8 cellular contexts compared by ENCODE assay signal in the genomic region with DNA sequence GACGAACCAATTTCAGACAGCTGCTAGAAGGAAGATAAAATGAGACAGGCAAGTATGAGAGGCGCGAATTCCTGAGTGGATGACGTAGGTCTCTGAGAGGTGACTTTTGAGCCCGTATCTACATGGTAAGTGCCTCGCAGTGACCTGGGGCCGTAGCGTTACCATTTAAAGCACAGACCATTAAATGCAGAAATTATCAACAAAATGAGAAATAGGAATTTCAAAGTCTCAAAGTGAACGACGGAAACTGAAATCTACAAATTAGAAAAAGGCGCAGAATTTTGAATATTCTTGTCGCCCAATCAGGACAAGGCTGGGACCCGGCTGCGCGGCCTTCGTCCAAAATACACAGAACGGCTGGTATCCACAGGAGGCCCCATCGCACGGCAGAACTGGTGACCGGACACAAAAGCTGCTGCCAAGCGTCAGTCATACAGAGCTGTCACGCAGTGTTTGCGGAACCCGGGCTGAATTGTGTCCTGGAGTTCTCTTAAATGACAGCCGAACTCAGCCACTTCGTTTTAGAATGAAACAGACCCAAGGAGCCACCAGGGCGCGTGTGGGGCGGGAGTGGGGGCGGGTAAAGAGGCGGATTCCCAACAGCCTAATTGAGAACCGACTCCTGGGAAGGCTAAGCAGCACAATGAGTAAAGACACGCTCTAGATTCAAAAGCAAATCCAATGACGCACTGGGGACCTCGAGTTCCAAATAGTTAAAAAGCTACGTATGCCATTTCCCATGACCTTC. TPM values are rescaled to one million over a fixed set of nuclear protein-coding genes. Genes with fewer than 3 reads are reported as not detected.
DNase-seq lines count a peak whose midpoint lies in the region; ATAC-seq and TF ChIP-seq lines count a peak whose summit lies in the region.

No MANE protein-coding gene starts in this region.

- H3K27me3 ChIP-seq in ascending aorta (no peaks in the 10 kb centered on the region), right atrium auricular region (no peaks in the 10 kb centered on the region), psoas muscle (ENCODE audit: insufficient read depth in 3 of 3, low read length in 2 of 3) (no peaks in the 10 kb centered on the region), aorta (ENCODE audit: control insufficient read depth in 1 of 2, insufficient read depth in 2 of 2, low read length in 1 of 2) (peaks cover 0 to 2% of the 10 kb centered on the region in 2 donors)

- POLR2A ChIA-PET in GM10248 (lab: Yijun Ruan, JAX): interaction anchor here (0.6 to 3.4 kb wide), 12 partner anchors 8 to 1824 kb away, joined by 3 to 29 read pairs (median 6); partner anchors contain the start of genes BOLA1 and OTUD7B

- intact Hi-C loops in ascending aorta (cut with DNase I) (loop anchor here (1.0 kb wide), 1 partner anchor 51 kb away; the partner anchor contains the start of gene MTMR11), psoas muscle (cut with DNase I) (loop anchor here in 1 of 2 donors (10.0 kb wide), 1 partner anchor 169 kb away; no protein-coding TSS in a partner anchor), aorta (cut with DNase I) (no loop called here)

- CTCF ChIA-PET in GM10248 (lab: Yijun Ruan, JAX): interaction anchor here (1.0 to 3.7 kb wide), 4 partner anchors 183 to 302 kb away, joined by 3 to 18 read pairs (median 10); no protein-coding TSS in a partner anchor

- peaks cover 7 to 17% of the 10 kb centered on the region in 2 donors for H3K4me1 ChIP-seq in ascending aorta
- H3K4me1 ChIP-seq in right atrium auricular region: peaks cover 0 to 19% of the 10 kb centered on the region in 2 donors
- peaks cover 19% of the 10 kb centered on the region for H3K4me1 ChIP-seq in psoas muscle
- H3K4me1 ChIP-seq in aorta (ENCODE audit: control insufficient read depth in 1 of 2, insufficient read depth in 2 of 2, low read length in 2 of 2): peaks cover 0 to 4% of the 10 kb centered on the region in 2 donors

- peak; percentile 43 to 64 (median 53) for ATAC-seq in psoas muscle
- peak; percentile 81 for ATAC-seq in aorta (ENCODE audit: low FRiP score)
- ATAC-seq in HG02610 (IDR thresholded peaks at IDR 0.05; ENCODE audit: unreplicated experiment): no peak

- peak; percentile 56 for DNase-seq in GM10248 (ENCODE audit: extremely low spot score)
- DNase-seq in NCI-H1694 (lab: John Stamatoyannopoulos, UW): peak; percentile 75
- peak in 4 of 5 donors; percentile 48 to 87 (median 58) for DNase-seq in T-helper 1 cell
- DNase-seq in ascending aorta (ENCODE audit: low spot score in 2 of 2): peak; percentile 76 to 96
- peak; percentile 96 for DNase-seq in right atrium auricular region (ENCODE audit: low spot score)
- peak; percentile 88 to 94 for DNase-seq in psoas muscle
- peak; percentile 95 to 96 for DNase-seq in aorta

- H3K4me3 ChIP-seq in ascending aorta (peak overlapping the region; percentile 77 to 81), right atrium auricular region (peak overlapping the region; percentile 66 to 78), psoas muscle (peak overlapping the region; percentile 79), aorta (ENCODE audit: low read length in 2 of 2) (peak overlapping the region; percentile 62 to 89)

- no peaks in the 10 kb centered on the region for H3K36me3 ChIP-seq in ascending aorta
- no peaks in the 10 kb centered on the region for H3K36me3 ChIP-seq in right atrium auricular region
- no peaks in the 10 kb centered on the region for H3K36me3 ChIP-seq in psoas muscle (ENCODE audit: insufficient read depth in 1 of 2, low read depth in 1 of 2)
- no peaks in the 10 kb centered on the region for H3K36me3 ChIP-seq in aorta (ENCODE audit: control insufficient read depth in 1 of 2, insufficient read depth in 2 of 2, low read length in 1 of 2)

- no peaks in the 10 kb centered on the region for H3K9me3 ChIP-seq in ascending aorta
- H3K9me3 ChIP-seq in right atrium auricular region: no peaks in the 10 kb centered on the region
- no peaks in the 10 kb centered on the region for H3K9me3 ChIP-seq in psoas muscle
- H3K9me3 ChIP-seq in aorta (ENCODE audit: control insufficient read depth, low read length): no peaks in the 10 kb centered on the region

- 0 to 1% (median 0%) methylated on average over 36 of the region's 36 CpGs for WGBS in psoas muscle, 3 donors
- WGBS in aorta, 2 donors: 0% methylated on average over 36 of the region's 36 CpGs

- H3K27ac ChIP-seq in ascending aorta (peak overlapping the region; percentile 94 to 100), right atrium auricular region (peak overlapping the region; percentile 95 to 99), psoas muscle (peak overlapping the region; percentile 98), aorta (ENCODE audit: low read depth in 1 of 2, low read length in 2 of 2) (peak overlapping the region; percentile 5 to 96)

- TF ChIP-seq CTCF in GM10248 (IDR thresholded peaks at IDR 0.05; ENCODE audit: control extremely low read depth, extremely low read depth, low read depth, missing control alignments) (no peak), ascending aorta (IDR thresholded peaks at IDR 0.05) (peak in 1 of 3 experiments; percentile 13), right atrium auricular region (IDR thresholded peaks at IDR 0.05) (no peak), psoas muscle (IDR thresholded peaks at IDR 0.05) (no peak)

RNA-seq across cellular contexts. Expression of gene BOLA1, which starts 13.8 kb away (rescaled TPM):
- total RNA-seq in ascending aorta (36.7 TPM), right atrium auricular region (10 to 100 TPM; 26.3 to 28.0 TPM), psoas muscle (10 to 100 TPM; 13.9 to 18.1 (median 15.8) TPM), aorta (10 to 100 TPM in 1 of 2 donors, 1 to 10 TPM in 1; 8.7 to 14.0 TPM)
- polyA plus RNA-seq in psoas muscle (10 to 100 TPM; 24.0 to 45.3 (median 32.1) TPM), aorta (10 to 100 TPM; 22.3 to 26.6 TPM)

RNA-seq across cellular contexts. Expression of gene SV2A, which starts 32.1 kb away (rescaled TPM):
- 5.9 TPM for total RNA-seq in ascending aorta
- total RNA-seq in right atrium auricular region: 1 to 10 TPM; 1.0 to 6.3 TPM
- total RNA-seq in psoas muscle: under 1 TPM; 0.13 to 0.48 (median 0.25) TPM
- polyA plus RNA-seq in psoas muscle: under 1 TPM; 0.14 to 0.19 (median 0.14) TPM
- total RNA-seq in aorta: 10 to 100 TPM; 16.9 to 20.5 TPM
- 10 to 100 TPM in 1 of 2 donors, 1 to 10 TPM in 1; 4.3 to 13.0 TPM for polyA plus RNA-seq in aorta

RNA-seq across cellular contexts. Expression of gene SF3B4, which starts 42.1 kb away (rescaled TPM):
- total RNA-seq in ascending aorta: 87.3 TPM
- total RNA-seq in right atrium auricular region: 10 to 100 TPM in 1 of 2 donors, 1 to 10 TPM in 1; 5.7 to 12.3 TPM
- 10 to 100 TPM; 13.0 to 26.9 (median 21.9) TPM for total RNA-seq in psoas muscle
- polyA plus RNA-seq in psoas muscle: 10 to 100 TPM; 13.9 to 28.9 (median 16.7) TPM
- 10 to 100 TPM; 37.3 to 42.6 TPM for total RNA-seq in aorta
- 10 to 100 TPM; 18.8 to 37.5 TPM for polyA plus RNA-seq in aorta

RNA-seq across cellular contexts. Expression of gene MTMR11, which starts 51.1 kb away (rescaled TPM):
- total RNA-seq in ascending aorta: 39.8 TPM
- total RNA-seq in right atrium auricular region: 1 to 10 TPM; 1.6 to 9.6 TPM
- 1 to 10 TPM; 1.0 to 3.0 (median 1.8) TPM for total RNA-seq in psoas muscle
- 1 to 10 TPM in 1 of 3 donors, under 1 TPM in 2; 0.78 to 1.7 (median 0.80) TPM for polyA plus RNA-seq in psoas muscle
- total RNA-seq in aorta: 10 to 100 TPM; 42.3 to 55.4 TPM
- polyA plus RNA-seq in aorta: 10 to 100 TPM; 19.3 to 59.1 TPM
